In the genomic region with DNA sequence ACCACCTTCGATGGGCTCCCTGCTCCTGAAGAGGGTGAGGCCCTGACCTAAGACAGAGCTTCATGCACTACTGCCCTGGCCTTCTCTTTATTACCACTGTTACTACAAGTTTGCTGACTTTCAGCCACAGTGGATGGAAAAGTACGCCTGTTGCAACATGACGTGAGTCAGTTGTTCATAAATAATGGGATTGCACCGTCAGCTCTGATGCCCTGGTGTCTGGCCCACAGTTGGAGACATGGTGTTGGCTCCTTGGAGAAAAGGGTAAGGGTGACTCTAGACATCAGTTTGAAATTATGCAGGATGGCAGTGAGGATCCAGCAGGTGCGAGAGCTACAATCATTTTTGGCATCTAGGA, we compare ENCODE assay signal across 14 cellular contexts. TPM values are rescaled to one million over a fixed set of nuclear protein-coding genes. Genes with fewer than 3 reads are reported as not detected.
DNase-seq lines count a peak whose midpoint lies in the region; ATAC-seq and TF ChIP-seq lines count a peak whose summit lies in the region.
"Had no signal": no experiment of that assay in that cellular context is flagged by ENCODE, and none has a peak within 500 bp of the region (broad histone marks: within the 10 kb centered on the region; RNA-seq: fewer than 3 reads in every experiment).

No MANE protein-coding gene starts in this region.

- H3K9me3 ChIP-seq in HEK293 (ENCODE audit: control insufficient read depth, insufficient read depth, low read depth, low read length) (no peaks in the 10 kb centered on the region), SJSA1 (replicated peaks) (no peaks in the 10 kb centered on the region)
- H3K9me3 ChIP-seq: prostate gland had no signal

- H3K27ac ChIP-seq in HEK293 (ENCODE audit: extremely low read depth, low read depth, low read length), result no peak overlapping the region
- peak overlapping the region; percentile 69 for H3K27ac ChIP-seq in SJSA1
- H3K27ac ChIP-seq: KMS-11, prostate gland had no signal

- no peaks in the 10 kb centered on the region for H3K27me3 ChIP-seq in SJSA1 (replicated peaks)

- H3K4me3 ChIP-seq in HEK293 (ENCODE audit: low read depth, low read length), result no peak overlapping the region
- no peak overlapping the region for H3K4me3 ChIP-seq in SJSA1
- H3K4me3 ChIP-seq: prostate gland had no signal

- ATAC-seq in HG03457 (IDR thresholded peaks at IDR 0.05; ENCODE audit: unreplicated experiment) (no peak), HG02970 (IDR thresholded peaks at IDR 0.05; ENCODE audit: low FRiP score, unreplicated experiment) (no peak)
- ATAC-seq: activated T-helper 17 cell treated with anti-CD3 and anti-CD28 coated beads, Interleukin-2, amount 50 U/mL, for 72 hours had no signal

- POLR2A ChIA-PET in HEK293 (lab: Yijun Ruan, JAX), result no interaction called here

- CTCF ChIA-PET in HEK293 (lab: Yijun Ruan, JAX), result interaction anchor here (0.6 to 2.0 kb wide), 11 partner anchors 11 to 379 kb away, joined by 3 to 8 read pairs (median 3); no protein-coding TSS in a partner anchor

- DNase-seq in SJSA1 (ENCODE audit: low read depth in 1 of 2, low spot score in 2 of 2), result peak in 1 of 2 experiments; percentile 42
- peak; percentile 60 for DNase-seq in fibroblast of the conjunctiva (ENCODE audit: low read depth)
- peak; percentile 91 for DNase-seq in stromal cell of bone marrow (ENCODE audit: low read depth)
- no peak for DNase-seq in Ammon's horn (ENCODE audit: low spot score)
- no peak for DNase-seq in DMS53 treated with DMSO at 0.1 percent for 48 hours (lab: John Stamatoyannopoulos, UW; ENCODE audit: unreplicated experiment)
- DNase-seq: effector memory CD4-positive, alpha-beta T cell; islet precursor cell; NCI-H774 had no signal

- TF ChIP-seq CTCF in HEK293 (tag by site-specific recombination; IDR thresholded peaks at IDR 0.05), result no peak

- H3K4me1 ChIP-seq in HEK293 (ENCODE audit: control insufficient read depth, insufficient read depth, low read length), result no peaks in the 10 kb centered on the region; the same call in 1 of the 2 replicates
- H3K4me1 ChIP-seq in SJSA1 (replicated peaks), result peaks cover 56% of the 10 kb centered on the region
- H3K4me1 ChIP-seq: prostate gland had no signal

- no peaks in the 10 kb centered on the region; a peak in 1 of 3 replicates for H3K36me3 ChIP-seq in HEK293 (ENCODE audit: control insufficient read depth in 2 of 2, insufficient read depth in 1 of 2, low read length in 2 of 2)
- peaks cover 13% of the 10 kb centered on the region for H3K36me3 ChIP-seq in SJSA1
- H3K36me3 ChIP-seq: prostate gland had no signal

TF ChIP-seq in HEK293, 187 proteins besides CTCF, POLR2A, EP300 and RAD21:
- TF ChIP-seq ZNF248 (tag by site-specific recombination; IDR thresholded peaks at IDR 0.05), result no peak
- peak; percentile 82 for TF ChIP-seq SCRT2 (tag by site-specific recombination; IDR thresholded peaks at IDR 0.05)
- peak; percentile 32; the same call in 1 of the 2 replicates for TF ChIP-seq PRDM1 (tag by site-specific recombination; IDR thresholded peaks at IDR 0.05)
- TF ChIP-seq SCRT1 (tag by site-specific recombination; IDR thresholded peaks at IDR 0.05; ENCODE audit: borderline replicate concordance), result peak; percentile 71; the same call in 1 of the 2 replicates
- no peak for TF ChIP-seq ZNF501 (tag by site-specific recombination; IDR thresholded peaks at IDR 0.05)
TF ChIP-seq in HEK293: peak in this region for 3.

RNA-seq across cellular contexts. Expression of a gene that starts 5.4 kb away (rescaled TPM):
- total RNA-seq in SJSA1 (2014; rRNA removed; shearing (Covaris generic)), result 7.2 and 10.5 TPM in 2 replicates
- total RNA-seq: activated T-helper 17 cell treated with anti-CD3 and anti-CD28 coated beads, Interleukin-2, amount 50 U/mL, for 72 hours had no signal

Comparison
In these comparisons a context has a peak if more than half of its experiments do, and no peak if none do; other contexts are left out.
1. DNase-seq: peak in fibroblast of the conjunctiva (single experiment) and stromal cell of bone marrow (single experiment); none in Ammon's horn (single experiment) and DMS53 treated with DMSO at 0.1 percent for 48 hours (single experiment).